ENCODE assay signal across 1 cellular context in the genomic region with DNA sequence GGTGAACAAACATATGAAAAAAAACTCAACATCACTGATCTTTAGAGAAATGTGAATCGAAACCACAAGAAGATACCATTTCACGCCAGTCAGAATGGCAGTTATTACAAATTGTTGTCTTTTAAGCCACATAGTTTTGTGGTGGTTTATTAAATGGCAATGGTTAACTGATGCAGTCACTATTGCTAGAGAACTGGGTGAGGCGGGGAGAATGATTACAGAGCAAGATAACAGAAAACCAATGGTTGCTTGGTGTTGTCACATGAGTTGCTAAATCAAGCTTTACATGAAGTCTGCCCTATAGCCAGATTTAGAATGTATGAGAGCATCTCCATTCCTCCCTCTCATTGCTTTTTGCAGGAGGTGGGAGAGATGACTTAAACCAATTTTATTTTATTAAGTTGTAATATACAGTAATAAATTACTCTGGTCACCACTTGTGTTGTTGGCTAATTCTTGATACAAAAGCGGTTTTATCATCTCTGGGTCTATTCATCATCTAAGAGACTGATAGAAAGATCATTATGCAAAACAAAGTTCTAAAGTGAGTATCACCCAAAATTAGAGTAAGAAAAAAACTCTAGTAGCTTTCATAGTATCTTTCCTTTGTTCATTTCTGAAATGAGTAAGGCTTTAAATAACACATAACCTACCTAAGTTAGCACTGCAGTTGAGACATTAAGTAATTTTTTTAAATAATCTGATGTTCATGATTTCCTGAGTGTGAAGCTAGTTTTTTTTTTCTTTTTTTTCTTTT.
TF ChIP-seq lines count a peak whose summit lies in the region.

No MANE protein-coding gene starts in this region.

TF ChIP-seq in HepG2, 621 proteins besides CTCF, POLR2A, EP300 and RAD21 (continued from another document):
- TF ChIP-seq ZNF589 (CRISPR knock-in tag; conservative IDR thresholded peaks at IDR 0.05), result no peak
TF ChIP-seq in HepG2: peak in this region for 0.
